Comparison of ENCODE assay signal across 1 cellular context in genomic region chr4:145066063-145066501, GRCh38.
A peak's percentile ranks its signal among the peaks of the same experiment; 100 is the strongest.
TF ChIP-seq lines count a peak whose summit lies in the region.

No MANE protein-coding gene starts in this region.

TF ChIP-seq in HEK293, 187 proteins besides CTCF, POLR2A, EP300 and RAD21 (continued from another document):
- TF ChIP-seq ZNF473 (tag by site-specific recombination; IDR thresholded peaks at IDR 0.05) (no peak), ZNF391 (tag by site-specific recombination; IDR thresholded peaks at IDR 0.05; ENCODE audit: borderline replicate concordance, low read depth) (no peak), ZNF645 (tag by site-specific recombination; IDR thresholded peaks at IDR 0.05) (no peak), PRDM6 (tag by site-specific recombination; IDR thresholded peaks at IDR 0.05) (peak; percentile 96), HOXC10 (CRISPR knock-in tag; IDR thresholded peaks at IDR 0.05) (no peak), ZSCAN18 (tag by site-specific recombination; IDR thresholded peaks at IDR 0.05) (no peak), ZNF302 (tag by site-specific recombination; IDR thresholded peaks at IDR 0.05; ENCODE audit: low read depth) (no peak), ZNF184 (tag by site-specific recombination; IDR thresholded peaks at IDR 0.05) (no peak), ZNF214 (tag by site-specific recombination; IDR thresholded peaks at IDR 0.05; ENCODE audit: borderline replicate concordance) (no peak), SALL2 (tag by site-specific recombination; IDR thresholded peaks at IDR 0.05; ENCODE audit: borderline replicate concordance) (no peak), HOXA7 (CRISPR knock-in tag; IDR thresholded peaks at IDR 0.05; ENCODE audit: borderline replicate concordance) (no peak), ZNF19 (tag by site-specific recombination; IDR thresholded peaks at IDR 0.05; ENCODE audit: low read depth) (no peak), MYNN (tag by site-specific recombination; IDR thresholded peaks at IDR 0.05; ENCODE audit: borderline replicate concordance) (no peak), ZNF585B (tag by site-specific recombination; IDR thresholded peaks at IDR 0.05) (no peak), ZNF112 (tag by site-specific recombination; IDR thresholded peaks at IDR 0.05) (no peak), ZNF223 (tag by site-specific recombination; IDR thresholded peaks at IDR 0.05) (no peak), ZBTB8A (tag by site-specific recombination; IDR thresholded peaks at IDR 0.05) (no peak), ZNF292 (tag by site-specific recombination; IDR thresholded peaks at IDR 0.05; ENCODE audit: borderline replicate concordance, low read depth) (no peak), PRDM10 (tag by site-specific recombination; IDR thresholded peaks at IDR 0.05) (no peak), ZNF768 (tag by site-specific recombination; IDR thresholded peaks at IDR 0.05) (no peak), ZFHX2 (tag by site-specific recombination; conservative IDR thresholded peaks at IDR 0.05) (no peak), ZNF354C (tag by site-specific recombination; IDR thresholded peaks at IDR 0.05; ENCODE audit: borderline replicate concordance, low read depth) (no peak), ZNF350 (tag by site-specific recombination; IDR thresholded peaks at IDR 0.05) (no peak), ZNF747 (tag by site-specific recombination; IDR thresholded peaks at IDR 0.05) (no peak), ZNF366 (tag by site-specific recombination; conservative IDR thresholded peaks at IDR 0.05) (0 out of 2 replicates have a peak, but pooled peaks have one; percentile 16), ZNF658 (tag by site-specific recombination; IDR thresholded peaks at IDR 0.05) (no peak), ZNF660 (tag by site-specific recombination; IDR thresholded peaks at IDR 0.05) (no peak), ZFP3 (tag by site-specific recombination; IDR thresholded peaks at IDR 0.05; ENCODE audit: low read depth) (no peak), ZNF10 (tag by site-specific recombination; IDR thresholded peaks at IDR 0.05) (no peak), ZFP41 (tag by site-specific recombination; IDR thresholded peaks at IDR 0.05; ENCODE audit: borderline replicate concordance) (no peak), ZNF138 (tag by site-specific recombination; IDR thresholded peaks at IDR 0.05; ENCODE audit: borderline replicate concordance) (no peak), ZNF548 (tag by site-specific recombination; IDR thresholded peaks at IDR 0.05) (no peak), YY1 (tag by site-specific recombination; IDR thresholded peaks at IDR 0.05) (no peak), ZNF133 (tag by site-specific recombination; IDR thresholded peaks at IDR 0.05) (no peak), TCF7L2 (IDR thresholded peaks at IDR 0.05; ENCODE audit: borderline replicate concordance, low read depth, low read length) (peak; percentile 89)
